ENCODE assay signal across 8 cellular contexts in genomic region chr14:75223664-75224154, GRCh38. TPM values are rescaled to one million over a fixed set of nuclear protein-coding genes. Genes with fewer than 3 reads are reported as not detected.
DNase-seq lines count a peak whose midpoint lies in the region; ATAC-seq and TF ChIP-seq lines count a peak whose summit lies in the region.

No MANE protein-coding gene starts in this region.

- H3K4me1 ChIP-seq in SJCRH30: peaks cover 9% of the 10 kb centered on the region

- no peak for TF ChIP-seq CTCF in GM10248 (IDR thresholded peaks at IDR 0.05; ENCODE audit: control extremely low read depth, extremely low read depth, low read depth, missing control alignments)

- H3K36me3 ChIP-seq in SJCRH30: no peaks in the 10 kb centered on the region

- H3K27me3 ChIP-seq in SJCRH30: no peaks in the 10 kb centered on the region

- DNase-seq in GM10248 (ENCODE audit: extremely low spot score) (peak; percentile 49), SJCRH30 (peak; percentile 73 to 78), iPS-NIHi7 (ENCODE audit: extremely low spot score) (peak; percentile 63), ureter (ENCODE audit: low spot score) (no peak), RKO (ENCODE audit: low spot score) (no peak), dermis blood vessel endothelial cell (no peak)

- CTCF ChIA-PET in GM10248 (lab: Yijun Ruan, JAX): interaction anchor here (1.2 kb wide), 1 partner anchor 73 kb away, joined by 3 read pairs; no protein-coding TSS in a partner anchor

- no peak overlapping the region for H3K4me3 ChIP-seq in SJCRH30

- H3K27ac ChIP-seq in SJCRH30: no peak overlapping the region

- POLR2A ChIA-PET in GM10248 (lab: Yijun Ruan, JAX): no interaction called here

- no peaks in the 10 kb centered on the region for H3K9me3 ChIP-seq in SJCRH30 (replicated peaks)

- ATAC-seq in HG02798 (IDR thresholded peaks at IDR 0.05; ENCODE audit: poor library complexity, unreplicated experiment) (peak; percentile 38), GM19467 (IDR thresholded peaks at IDR 0.05; ENCODE audit: unreplicated experiment) (no peak)

RNA-seq across cellular contexts. Expression of gene TMED10, which starts 47.3 kb away (rescaled TPM):
- total RNA-seq in SJCRH30 (2014; rRNA removed; shearing (Covaris generic)): 119 and 123 TPM in 2 replicates
- 394 TPM for total RNA-seq in ureter
- 271 and 313 TPM in 2 replicates for total RNA-seq in dermis blood vessel endothelial cell

RNA-seq across cellular contexts. Expression of gene FOS, which starts 54.9 kb away (rescaled TPM):
- total RNA-seq in SJCRH30 (2014; rRNA removed; shearing (Covaris generic)): 2.9 and 3.1 TPM in 2 replicates
- total RNA-seq in ureter (158 TPM), dermis blood vessel endothelial cell (8.2 and 127 TPM in 2 replicates)

Comparison
In these comparisons a context has a peak if more than half of its experiments do, and no peak if none do; other contexts are left out.
1. DNase-seq: peak in GM10248 (single experiment), SJCRH30 (2 of 2) and iPS-NIHi7 (single experiment); none in ureter (single experiment), RKO (single experiment) and dermis blood vessel endothelial cell (single experiment).